In genomic region chr9:34381323-34381722, GRCh38 we compare ENCODE assay signal across 8 cellular contexts. TPM values are rescaled to one million over a fixed set of nuclear protein-coding genes. Genes with fewer than 3 reads are reported as not detected.
DNase-seq lines count a peak whose midpoint lies in the region; ATAC-seq and TF ChIP-seq lines count a peak whose summit lies in the region.

No MANE protein-coding gene starts in this region.

- POLR2A ChIA-PET in WTC11 (lab: Charles Lee): no interaction called here

- H3K4me3 ChIP-seq in iPS-11a (ENCODE audit: low read depth, low read length) (peak overlapping the region; percentile 39), skeletal muscle cell (ENCODE audit: low read depth, low read length) (peak overlapping the region; percentile 49)

- no peaks in the 10 kb centered on the region for H3K36me3 Mint-ChIP-seq in WTC11

- H3K9me3 Mint-ChIP-seq in WTC11: no peaks in the 10 kb centered on the region

- peak; percentile 14 for DNase-seq in NCI-H1105 treated with DMSO at 0.1 percent for 48 hours (lab: John Stamatoyannopoulos, UW)
- no peak for DNase-seq in NCI-H1105 (lab: John Stamatoyannopoulos, UW)
- DNase-seq in WTC11 (ENCODE audit: low spot score): peak; percentile 60
- DNase-seq in skeletal muscle cell (ENCODE audit: low read depth): no peak
- DNase-seq in effector CD4-positive, alpha-beta T cell: no peak
- no peak for DNase-seq in stimulated activated CD4-positive, alpha-beta T cell treated with anti-CD3 and anti-CD28 coated beads, Interleukin-4, amount 100 ng/mL, for 24 hours

- no peak for TF ChIP-seq CTCF in WTC11 (IDR thresholded peaks at IDR 0.05)

- peaks cover 60% of the 10 kb centered on the region for H3K27me3 Mint-ChIP-seq in WTC11 (ENCODE audit: low read depth)

- no peak overlapping the region for H3K27ac Mint-ChIP-seq in WTC11

- CTCF ChIA-PET in WTC11 (lab: Charles Lee): interaction anchor here (0.6 to 7.9 kb wide), 8 partner anchors 8 to 557 kb away, joined by 3 to 168 read pairs (median 6); no protein-coding TSS in a partner anchor

- peaks cover 13% of the 10 kb centered on the region for H3K4me1 Mint-ChIP-seq in WTC11

- H3K4me3 Mint-ChIP-seq in WTC11: peak overlapping the region; percentile 86

- ATAC-seq in WTC11 (peak; percentile 3; the same call in 1 of the 2 replicates), HG02938 (IDR thresholded peaks at IDR 0.05; ENCODE audit: unreplicated experiment) (no peak)

TF ChIP-seq in WTC11, 78 proteins besides CTCF, POLR2A, EP300 and RAD21:
- no peak for TF ChIP-seq FOXJ3 (CRISPR knock-in tag; IDR thresholded peaks at IDR 0.05; ENCODE audit: borderline replicate concordance)
- TF ChIP-seq FOXP1 (CRISPR knock-in tag; IDR thresholded peaks at IDR 0.05; ENCODE audit: borderline replicate concordance): 0 out of 2 replicates have a peak, but pooled peaks have one; percentile 9
- TF ChIP-seq, protein P1, sequence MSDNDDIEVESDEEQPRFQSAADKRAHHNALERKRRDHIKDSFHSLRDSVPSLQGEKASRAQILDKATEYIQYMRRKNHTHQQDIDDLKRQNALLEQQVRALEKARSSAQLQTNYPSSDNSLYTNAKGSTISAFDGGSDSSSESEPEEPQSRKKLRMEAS (CRISPR knock-in tag; IDR thresholded peaks at IDR 0.05): 0 out of 2 replicates have a peak, but pooled peaks have one; percentile 4

RNA-seq across cellular contexts. Expression of gene MYORG, which starts 4.6 kb away (rescaled TPM):
- 9.3 to 18.9 TPM (median 9.7 TPM) in 3 replicates for total RNA-seq in WTC11 (2021)

RNA-seq across cellular contexts. Expression of gene NUDT2, which starts 52.0 kb away (rescaled TPM):
- total RNA-seq in WTC11 (2021): 17.3 to 18.3 TPM (median 17.8 TPM) in 3 replicates

RNA-seq across cellular contexts. Expression of gene KIF24, which starts 52.3 kb away (rescaled TPM):
- 3.8 to 4.5 TPM (median 4.3 TPM) in 3 replicates for total RNA-seq in WTC11 (2021)

Comparison
In these comparisons a context has a peak if more than half of its experiments do, and no peak if none do; other contexts are left out.
1. DNase-seq: peak in NCI-H1105 treated with DMSO at 0.1 percent for 48 hours (single experiment) and WTC11 (single experiment); none in NCI-H1105 (single experiment), skeletal muscle cell (single experiment), effector CD4-positive, alpha-beta T cell (single experiment) and stimulated activated CD4-positive, alpha-beta T cell treated with anti-CD3 and anti-CD28 coated beads, Interleukin-4, amount 100 ng/mL, for 24 hours (single experiment).